Comparison of ENCODE assay signal across 9 cellular contexts in genomic region chr6:137870286-137870685, GRCh38. TPM values are rescaled to one million over a fixed set of nuclear protein-coding genes. Genes with fewer than 3 reads are reported as not detected.
DNase-seq lines count a peak whose midpoint lies in the region; ATAC-seq and TF ChIP-seq lines count a peak whose summit lies in the region.
"Had no signal": no experiment of that assay in that cellular context is flagged by ENCODE, and none has a peak within 500 bp of the region (broad histone marks: within the 10 kb centered on the region; RNA-seq: fewer than 3 reads in every experiment).

No MANE protein-coding gene starts in this region.

- peaks cover 68 to 79% of the 10 kb centered on the region in 2 donors for H3K4me1 Mint-ChIP-seq in natural killer cell

- ATAC-seq in natural killer cell: no peak

- H3K4me2 ChIP-seq in Loucy (ENCODE audit: low read depth, low read length, poor library complexity, severe bottlenecking): peak overlapping the region; percentile 86

- peak overlapping the region; percentile 96 to 98 for H3K27ac Mint-ChIP-seq in natural killer cell

- no peaks in the 10 kb centered on the region for H3K27me3 Mint-ChIP-seq in natural killer cell (ENCODE audit: low read depth in 2 of 2)

- no peak overlapping the region for H2AFZ ChIP-seq in Loucy (ENCODE audit: low read length)

- peak overlapping the region; percentile 90 for H3K9ac ChIP-seq in Loucy (ENCODE audit: low read depth, low read length, poor library complexity, severe bottlenecking)

- H3K36me3 ChIP-seq in Loucy (ENCODE audit: insufficient read depth, low read length): peaks cover 32% of the 10 kb centered on the region; the same call in 1 of the 2 replicates

- H3F3A ChIP-seq in Loucy (ENCODE audit: low read depth): no peaks in the 10 kb centered on the region

- H3K27me3 ChIP-seq in Loucy (ENCODE audit: insufficient read depth, low read length, poor library complexity, severe bottlenecking): no peaks in the 10 kb centered on the region

- H3K4me3 Mint-ChIP-seq in natural killer cell: peak overlapping the region; percentile 98

- peaks cover 40% of the 10 kb centered on the region for H3K36me3 Mint-ChIP-seq in natural killer cell

- peaks cover 48% of the 10 kb centered on the region for H4K20me1 ChIP-seq in Loucy (ENCODE audit: insufficient read depth, low read length, poor library complexity, severe bottlenecking)

- H3K79me2 ChIP-seq in Loucy (ENCODE audit: insufficient read depth, low read length): peaks cover 95% of the 10 kb centered on the region

- H3K9me3 Mint-ChIP-seq in natural killer cell: no peaks in the 10 kb centered on the region

- intact Hi-C loops in natural killer cell (cut with micrococcal nuclease): loop anchor here (5.0 kb wide), 1 partner anchor 57 kb away; no protein-coding TSS in a partner anchor

- TF ChIP-seq CTCF in AG09309 (IDR thresholded peaks at IDR 0.05; ENCODE audit: control insufficient read depth, insufficient read depth, low read depth, low read length, missing control alignments) (no peak), Loucy (conservative IDR thresholded peaks at IDR 0.05; ENCODE audit: low read length) (no peak), choroid plexus epithelial cell (conservative IDR thresholded peaks at IDR 0.05; ENCODE audit: low read depth, low read length) (no peak), natural killer cell (IDR thresholded peaks at IDR 0.05) (no peak)

- H3K4me3 ChIP-seq in AG09309 (ENCODE audit: control insufficient read depth, low read depth, low read length) (peak overlapping the region; percentile 91), Loucy (ENCODE audit: low read length, poor library complexity, severe bottlenecking) (peak overlapping the region; percentile 79), choroid plexus epithelial cell (ENCODE audit: low read depth, low read length) (peak overlapping the region; percentile 34)

- no peaks in the 10 kb centered on the region for H3K9me3 ChIP-seq in Loucy (ENCODE audit: insufficient read depth, low read depth, low read length)

- DNase-seq in AG09309 (ENCODE audit: low read depth) (no peak), choroid plexus epithelial cell (ENCODE audit: low read depth) (no peak), natural killer cell (no peak), T1000 (lab: John Stamatoyannopoulos, UW) (no peak), NCI-H446 treated with DMSO at 0.1 percent for 48 hours (lab: John Stamatoyannopoulos, UW) (no peak), NCI-H748 treated with DMSO at 0.1 percent for 48 hours (lab: John Stamatoyannopoulos, UW) (no peak), NK-92 (lab: John Stamatoyannopoulos, UW; ENCODE audit: unreplicated experiment) (no peak)
- DNase-seq: NCI-H2081 had no signal

- peaks cover 75% of the 10 kb centered on the region for H3K4me1 ChIP-seq in Loucy (ENCODE audit: insufficient read depth, low read length, poor library complexity, severe bottlenecking)

- no peaks in the 10 kb centered on the region for H3K9me2 ChIP-seq in Loucy (replicated peaks; ENCODE audit: low read depth, low read length)

RNA-seq across cellular contexts. Expression of gene TNFAIP3, which starts 3.2 kb away (rescaled TPM):
- 1,000 to 10,000 TPM; 1,163 to 1,298 (median 1,241) TPM for total RNA-seq in natural killer cell

Comparison
In these comparisons a context has a peak if more than half of its experiments do, and no peak if none do; other contexts are left out.
1. H3K4me3 ChIP-seq: peak in every context shown above with its lines; median percentile 91 in AG09309; 79 in Loucy; 34 in choroid plexus epithelial cell.